In genomic region chr20:42118409-42119125, GRCh38 we compare ENCODE assay signal across 1 cellular context.
TF ChIP-seq lines count a peak whose summit lies in the region.

No MANE protein-coding gene starts in this region.

TF ChIP-seq in WTC11, 78 proteins besides CTCF, POLR2A, EP300 and RAD21 (continued from another document):
- no peak for TF ChIP-seq ARID4B (CRISPR knock-in tag; IDR thresholded peaks at IDR 0.05; ENCODE audit: borderline replicate concordance)
- TF ChIP-seq ZNF281 (CRISPR knock-in tag; IDR thresholded peaks at IDR 0.05): no peak
- TF ChIP-seq AFF4 (CRISPR knock-in tag; IDR thresholded peaks at IDR 0.05; ENCODE audit: borderline replicate concordance): no peak
- TF ChIP-seq NR2C2 (CRISPR knock-in tag; IDR thresholded peaks at IDR 0.05): no peak
- TF ChIP-seq MAX (CRISPR knock-in tag; IDR thresholded peaks at IDR 0.05): no peak
- no peak for TF ChIP-seq ZMAT4 (CRISPR knock-in tag; IDR thresholded peaks at IDR 0.05)
TF ChIP-seq in WTC11: peak in this region for 0.
